In genomic region chr6:53112871-53113270, GRCh38 we compare ENCODE assay signal across 18 cellular contexts. TPM values are rescaled to one million over a fixed set of nuclear protein-coding genes. Genes with fewer than 3 reads are reported as not detected.
DNase-seq lines count a peak whose midpoint lies in the region; ATAC-seq, FAIRE-seq and TF ChIP-seq lines count a peak whose summit lies in the region.
"Had no signal": no experiment of that assay in that cellular context is flagged by ENCODE, and none has a peak within 500 bp of the region (broad histone marks: within the 10 kb centered on the region; RNA-seq: fewer than 3 reads in every experiment).

No MANE protein-coding gene starts in this region.

- H3K4me3 ChIP-seq in Caco-2 (ENCODE audit: low read depth, low read length) (no peak overlapping the region), breast epithelium (no peak overlapping the region), pancreas (no peak overlapping the region)
- H3K4me3 ChIP-seq: coronary artery, SK-N-MC had no signal

- H3K4me3 Mint-ChIP-seq in Caco-2 (ENCODE audit: unreplicated experiment), result no peak overlapping the region
- H3K4me3 Mint-ChIP-seq: activated naive CD4-positive, alpha-beta T cell treated with anti-CD3 and anti-CD28 coated beads, Interleukin-2, amount 10 ng/mL, durations not matched to agents 7 days and 5 days had no signal

- peak in 3 of 4 donors; percentile 18 to 30 (median 24) for ATAC-seq in pancreas
- no peak for ATAC-seq in HG02623 (IDR thresholded peaks at IDR 0.05; ENCODE audit: unreplicated experiment)
- no peak for ATAC-seq in HG03571 (IDR thresholded peaks at IDR 0.05; ENCODE audit: unreplicated experiment)
- no peak for ATAC-seq in GM21529 (IDR thresholded peaks at IDR 0.05; ENCODE audit: unreplicated experiment)
- ATAC-seq: left ventricle myocardium superior had no signal

- H3K27me3 ChIP-seq in Caco-2 (replicated peaks; ENCODE audit: control insufficient read depth, insufficient read depth, low read length) (no peaks in the 10 kb centered on the region), breast epithelium (no peaks in the 10 kb centered on the region), pancreas (no peaks in the 10 kb centered on the region)

- BruUV-seq in Caco-2 (replicated peaks; lab: Mats Ljungman, UMichigan), result no TSS peak

- TF ChIP-seq CTCF in Caco-2 (IDR thresholded peaks at IDR 0.05; ENCODE audit: insufficient read depth in 1 of 2, low read depth in 1 of 2, low read length in 1 of 2, severe bottlenecking in 1 of 2, unreplicated experiment in 1 of 2) (no peak), breast epithelium (IDR thresholded peaks at IDR 0.05) (no peak), pancreas (IDR thresholded peaks at IDR 0.05) (no peak)

- peak overlapping the region; percentile 79 for H3K27ac Mint-ChIP-seq in Caco-2 (ENCODE audit: unreplicated experiment)
- H3K27ac Mint-ChIP-seq: activated naive CD4-positive, alpha-beta T cell treated with anti-CD3 and anti-CD28 coated beads, Interleukin-2, amount 10 ng/mL, durations not matched to agents 7 days and 5 days had no signal

- intact Hi-C loops in Caco-2 (cut with micrococcal nuclease; ENCODE audit: unreplicated experiment) (loop anchor here (2.0 to 5.0 kb wide), 2 partner anchors 22 to 34 kb away; partner anchors contain the start of gene GCM1), breast epithelium (cut with DNase I; ENCODE audit: low total_unique reads) (no loop called here), pancreas (cut with DNase I) (no loop called here)

- peaks cover 14% of the 10 kb centered on the region for H3K9me3 Mint-ChIP-seq in Caco-2 (ENCODE audit: unreplicated experiment)
- H3K9me3 Mint-ChIP-seq: activated naive CD4-positive, alpha-beta T cell treated with anti-CD3 and anti-CD28 coated beads, Interleukin-2, amount 10 ng/mL, durations not matched to agents 7 days and 5 days had no signal

- H3K27ac ChIP-seq in breast epithelium (peak overlapping the region; percentile 72 to 84), pancreas (peak overlapping the region in 3 of 4 donors; percentile 28 to 52 (median 36))
- H3K27ac ChIP-seq: coronary artery, SK-N-MC had no signal

- 27 to 28% methylated on average over 1 of the region's 1 CpG for WGBS in pancreas, 2 donors

- H3K4me1 ChIP-seq in Caco-2 (peaks cover 38% of the 10 kb centered on the region), breast epithelium (peaks cover 0 to 12% of the 10 kb centered on the region in 2 donors), pancreas (peaks cover 0 to 12% (median 10%) of the 10 kb centered on the region in 3 donors)

- H3K4me1 Mint-ChIP-seq in Caco-2 (ENCODE audit: low read depth, unreplicated experiment), result peaks cover 32% of the 10 kb centered on the region

- CTCF ChIA-PET in Caco-2 (lab: Charles Lee), result no interaction called here

- POLR2A ChIA-PET in Caco-2 (lab: Charles Lee), result interaction anchor here (1.6 kb wide), 1 partner anchor 22 kb away, joined by 6 read pairs; no protein-coding TSS in a partner anchor

- H3K36me3 ChIP-seq in Caco-2 (ENCODE audit: control insufficient read depth, insufficient read depth, low read length) (no peaks in the 10 kb centered on the region), breast epithelium (no peaks in the 10 kb centered on the region), pancreas (no peaks in the 10 kb centered on the region)

- FAIRE-seq in pancreas (lab: Jason Lieb, UNC), result no peak

- DNase-seq in Caco-2, result no peak
- DNase-seq in NCI-H146 (lab: John Stamatoyannopoulos, UW), result peak; percentile 93
- peak in 1 of 2 donors; percentile 54 for DNase-seq in breast epithelium (ENCODE audit: low spot score in 2 of 2)
- no peak for DNase-seq in pancreas
- DNase-seq: Karpas-422; left ventricle myocardium superior; NCI-H1436; stimulated activated CD4-positive, alpha-beta T cell treated with anti-CD3 and anti-CD28 coated beads, Interleukin-4, amount 100 ng/mL, for 1 hour had no signal

- H3K27me3 Mint-ChIP-seq in Caco-2 (ENCODE audit: insufficient read depth, unreplicated experiment), result no peaks in the 10 kb centered on the region

- no peak for TF ChIP-seq POLR2A in breast epithelium (IDR thresholded peaks at IDR 0.05)

- H3K36me3 Mint-ChIP-seq in Caco-2 (ENCODE audit: insufficient read depth, unreplicated experiment), result no peaks in the 10 kb centered on the region
- H3K36me3 Mint-ChIP-seq: activated naive CD4-positive, alpha-beta T cell treated with anti-CD3 and anti-CD28 coated beads, Interleukin-2, amount 10 ng/mL, durations not matched to agents 7 days and 5 days had no signal

- peaks cover 9% of the 10 kb centered on the region; the same call in 1 of the 2 replicates for H3K9me3 ChIP-seq in Caco-2
- no peaks in the 10 kb centered on the region for H3K9me3 ChIP-seq in breast epithelium
- H3K9me3 ChIP-seq in pancreas, result no peaks in the 10 kb centered on the region

RNA-seq across cellular contexts. Expression of gene GCM1, which starts 35.8 kb away (rescaled TPM):
- total RNA-seq in Caco-2 (2022) (0.79 and 1.1 TPM in 2 replicates), breast epithelium (under 1 TPM in 1 of 3 donors, not detected in 2; 0.32 TPM), pancreas (not detected)
- polyA plus RNA-seq in pancreas, result not detected
- total RNA-seq: H4, left ventricle myocardium superior, osteoblast, skeletal muscle tissue had no signal
- polyA plus RNA-seq: BJ had no signal

RNA-seq across cellular contexts. Expression of gene FBXO9, which starts 47.7 kb away (rescaled TPM):
- total RNA-seq in Caco-2 (2022), result 104 and 111 TPM in 2 replicates
- 10 to 100 TPM; 58.9 to 88.5 (median 68.5) TPM for total RNA-seq in breast epithelium
- total RNA-seq in pancreas, result 10 to 100 TPM; 38.0 to 66.1 (median 50.8) TPM
- 10 to 100 TPM; 30.9 to 51.5 TPM for polyA plus RNA-seq in pancreas

RNA-seq across cellular contexts. Expression of gene CILK1, which starts 51.2 kb away (rescaled TPM):
- total RNA-seq in Caco-2 (2022) (14.5 and 15.5 TPM in 2 replicates), breast epithelium (10 to 100 TPM; 15.1 to 27.7 (median 16.6) TPM), pancreas (1 to 10 TPM; 3.5 to 9.0 (median 5.2) TPM)
- 1 to 10 TPM; 2.7 to 2.9 TPM for polyA plus RNA-seq in pancreas

Comparison
In these comparisons a context has a peak if more than half of its experiments do, and no peak if none do; other contexts are left out.
1. ATAC-seq: peak in pancreas (3 of 4); none in HG02623 (single experiment), HG03571 (single experiment) and GM21529 (single experiment).